Comparison of ENCODE assay signal across 8 cellular contexts in genomic region chr20:25083773-25084615, GRCh38. TPM values are rescaled to one million over a fixed set of nuclear protein-coding genes. Genes with fewer than 3 reads are reported as not detected.
A peak's percentile ranks its signal among the peaks of the same experiment; 100 is the strongest.
DNase-seq lines count a peak whose midpoint lies in the region; ATAC-seq and TF ChIP-seq lines count a peak whose summit lies in the region.

No MANE protein-coding gene starts in this region.

- H3K4me3 ChIP-seq in ACC112 (ENCODE audit: low read depth, low read length) = peak overlapping the region; percentile 65
- no peak overlapping the region for H3K4me3 ChIP-seq in adrenal gland

- intact Hi-C loops in adrenal gland (cut with DNase I) = no loop called here

- TF ChIP-seq POLR2A in adrenal gland (IDR thresholded peaks at IDR 0.05) = no peak

- peak; percentile 65 to 76 for DNase-seq in activated CD4-positive, alpha-beta T cell treated with anti-CD3 and anti-CD28 coated beads, Interleukin-2, amount 50 U/mL, for 48 hours
- peak; percentile 67 for DNase-seq in islet precursor cell
- no peak for DNase-seq in activated gamma-delta T cell treated with Interleukin-2 at 50 U/mL for 16 hours
- no peak for DNase-seq in GF-D8 (lab: John Stamatoyannopoulos, UW)
- no peak for DNase-seq in adrenal gland

- no peaks in the 10 kb centered on the region for H3K79me2 ChIP-seq in ACC112 (ENCODE audit: control insufficient read depth, insufficient read depth, low read length, unreplicated experiment)

- 2 to 11% (median 7%) methylated on average over 23 to 53 of the region's 53 CpGs for WGBS in adrenal gland, 4 donors

- TF ChIP-seq CTCF in GM12872 (IDR thresholded peaks at IDR 0.05; ENCODE audit: insufficient read depth, low read depth, low read length) (peak; percentile 53), adrenal gland (IDR thresholded peaks at IDR 0.05) (peak in 1 of 6 experiments; percentile 26)

- H3K27ac ChIP-seq in ACC112 (ENCODE audit: low read depth, low read length) (no peak overlapping the region), adrenal gland (no peak overlapping the region)

- H3K36me3 ChIP-seq in ACC112 (ENCODE audit: insufficient read depth, low read length) (no peaks in the 10 kb centered on the region), adrenal gland (replicated peaks in 1 of 2) (no peaks in the 10 kb centered on the region)

- H3K9me3 ChIP-seq in adrenal gland (replicated peaks in 1 of 3) = no peaks in the 10 kb centered on the region

- no peak overlapping the region for H2AFZ ChIP-seq in ACC112 (ENCODE audit: low read length, unreplicated experiment)

- no peak for ATAC-seq in HG03521 (IDR thresholded peaks at IDR 0.05; ENCODE audit: unreplicated experiment)

- H3K4me1 ChIP-seq in ACC112 (ENCODE audit: control insufficient read depth, insufficient read depth, low read length, unreplicated experiment) = no peaks in the 10 kb centered on the region
- H3K4me1 ChIP-seq in adrenal gland (replicated peaks in 1 of 2) = no peaks in the 10 kb centered on the region

- H3K27me3 ChIP-seq in ACC112 (ENCODE audit: insufficient read depth, low read length) = peaks cover 89% of the 10 kb centered on the region
- peaks cover 75% of the 10 kb centered on the region for H3K27me3 ChIP-seq in adrenal gland

RNA-seq across cellular contexts. Expression of gene VSX1, which starts 2.1 kb away (rescaled TPM):
- 1 to 10 TPM in 1 of 8 donors, under 1 TPM in 6, not detected in 1; 0.19 to 2.2 (median 0.52) TPM for total RNA-seq in adrenal gland
- under 1 TPM; 0.37 to 0.73 (median 0.48) TPM for polyA plus RNA-seq in adrenal gland

RNA-seq across cellular contexts. Expression of gene ACSS1, which starts 26.1 kb away (rescaled TPM):
- total RNA-seq in adrenal gland = 10 to 100 TPM in 7 of 8 donors, 1 to 10 TPM in 1; 7.2 to 38.5 (median 18.5) TPM
- polyA plus RNA-seq in adrenal gland = 10 to 100 TPM in 2 of 3 donors, 1 to 10 TPM in 1; 7.5 to 12.7 (median 11.6) TPM

Comparison
In these comparisons a context has a peak if more than half of its experiments do, and no peak if none do; other contexts are left out.
1. DNase-seq: peak in activated CD4-positive, alpha-beta T cell treated with anti-CD3 and anti-CD28 coated beads, Interleukin-2, amount 50 U/mL, for 48 hours (2 of 2) and islet precursor cell (single experiment); none in activated gamma-delta T cell treated with Interleukin-2 at 50 U/mL for 16 hours (single experiment), GF-D8 (single experiment) and adrenal gland (0 of 7).